ENCODE assay signal across 28 cellular contexts in the genomic region with DNA sequence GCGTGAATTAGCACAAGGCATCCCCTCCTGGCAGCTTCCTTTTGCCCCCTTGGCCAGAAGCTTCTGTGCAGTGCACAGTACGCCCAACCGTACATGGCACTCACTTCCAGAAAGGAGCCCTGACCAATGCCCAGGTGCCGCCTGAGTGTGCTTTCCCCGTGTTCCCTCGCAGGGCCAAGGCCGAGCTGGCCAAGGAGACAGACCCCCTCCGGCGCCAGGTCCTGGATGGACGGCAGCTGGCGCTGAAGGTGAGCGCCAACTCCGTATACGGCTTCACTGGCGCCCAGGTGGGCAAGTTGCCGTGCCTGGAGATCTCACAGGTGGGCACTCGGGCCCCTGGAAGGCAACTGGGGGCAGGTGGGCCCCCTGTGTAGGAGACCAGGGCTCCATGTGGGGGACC. TPM values are rescaled to one million over a fixed set of nuclear protein-coding genes. Genes with fewer than 3 reads are reported as not detected.
"Had no signal": no experiment of that assay in that cellular context is flagged by ENCODE, and none has a peak within 500 bp of the region (broad histone marks: within the 10 kb centered on the region; RNA-seq: fewer than 3 reads in every experiment).

No MANE protein-coding gene starts in this region.

- H3K9me3 Mint-ChIP-seq: natural killer cell treated with Interleukin-12 subunit alpha and Interleukin-12 subunit beta and Interleukin-15 and Interleukin-18, amount 100 ng/mL, for 72 hours; nephron progenitor cell; neural crest cell; stimulated activated effector memory CD8-positive, alpha-beta T cell treated with anti-CD3 and anti-CD28 coated beads, Interleukin-12 subunit alpha, Interleukin-12 subunit beta, amount 100 ng/mL, for 72 hours; stimulated activated naive B cell treated with anti-CD40 and anti-IgM and Interleukin-4, amounts not matched to agents 10 μg/mL and 1 μg/mL and 100 μg/mL, for 72 hours; stimulated activated naive CD8-positive, alpha-beta T cell treated with anti-CD3 and anti-CD28 coated beads, Interleukin-15, Interleukin-2, amounts not matched to agents 100 ng/mL and 50 ng/mL, for 24 hours had no signal

- H3K36me3 Mint-ChIP-seq: natural killer cell treated with Interleukin-12 subunit alpha and Interleukin-12 subunit beta and Interleukin-15 and Interleukin-18, amount 100 ng/mL, for 72 hours had no signal

- H3K4me1 Mint-ChIP-seq: stimulated activated effector memory CD8-positive, alpha-beta T cell treated with anti-CD3 and anti-CD28 coated beads, Interleukin-12 subunit alpha, Interleukin-12 subunit beta, amount 100 ng/mL, for 72 hours had no signal

- H3K4me3 ChIP-seq: ovary, psoas muscle, right lobe of liver, sigmoid colon, stomach, thoracic aorta, thyroid gland, tibial nerve, upper lobe of left lung, vagina had no signal

- H3K4me3 Mint-ChIP-seq: natural killer cell treated with Interleukin-12 subunit alpha and Interleukin-12 subunit beta and Interleukin-15 and Interleukin-18, amount 100 ng/mL, for 72 hours; nephron progenitor cell; neural crest cell; stimulated activated effector memory CD8-positive, alpha-beta T cell treated with anti-CD3 and anti-CD28 coated beads, Interleukin-12 subunit alpha, Interleukin-12 subunit beta, amount 100 ng/mL, for 72 hours; stimulated activated naive B cell treated with anti-CD40 and anti-IgM and Interleukin-4, amounts not matched to agents 10 μg/mL and 1 μg/mL and 100 μg/mL, for 72 hours; stimulated activated naive CD8-positive, alpha-beta T cell treated with anti-CD3 and anti-CD28 coated beads, Interleukin-15, Interleukin-2, amounts not matched to agents 100 ng/mL and 50 ng/mL, for 24 hours had no signal

- H3K36me3 ChIP-seq: ovary, right lobe of liver, thyroid gland had no signal

- H3K4me1 ChIP-seq: parathyroid adenoma, psoas muscle, right lobe of liver, sigmoid colon, stomach, thyroid gland, tibial nerve, upper lobe of left lung, vagina had no signal

- H3K9me3 ChIP-seq: ovary, psoas muscle, right lobe of liver, sigmoid colon, stomach, thoracic aorta, thyroid gland, tibial nerve, upper lobe of left lung, vagina had no signal

- DNase-seq: nephron progenitor cell; occipital lobe; ovary; posterior cingulate gyrus; psoas muscle; right cardiac atrium; right lobe of liver; sigmoid colon; small intestine; stimulated activated CD4-positive, alpha-beta T cell treated with anti-CD3 and anti-CD28 coated beads, Interleukin-15, amount 100 ng/mL, for 24 hours; stimulated activated CD4-positive, alpha-beta T cell treated with anti-CD3 and anti-CD28 coated beads, Interleukin-2, amount 100 ng/mL, for 24 hours; stimulated activated CD4-positive, alpha-beta T cell treated with anti-CD3 and anti-CD28 coated beads, Interleukin-2, amount 100 ng/mL, for 48 hours; stimulated activated CD4-positive, alpha-beta T cell treated with anti-CD3 and anti-CD28 coated beads, Interleukin-4, amount 100 ng/mL, for 24 hours; stimulated activated naive B cell treated with anti-CD40 and anti-IgM and Interleukin-4, amounts not matched to agents 10 μg/mL and 1 μg/mL and 100 μg/mL, for 72 hours; stimulated activated naive CD4-positive, alpha-beta T cell treated with Interleukin-2 at 50 U/mL for 16 hours; stomach; thyroid gland; trophoblast cell had no signal

- H3K27me3 Mint-ChIP-seq: natural killer cell treated with Interleukin-12 subunit alpha and Interleukin-12 subunit beta and Interleukin-15 and Interleukin-18, amount 100 ng/mL, for 72 hours; progenitor cell of endocrine pancreas; stimulated activated naive B cell treated with anti-CD40 and anti-IgM and Interleukin-4, amounts not matched to agents 10 μg/mL and 1 μg/mL and 100 μg/mL, for 72 hours; stimulated activated naive CD8-positive, alpha-beta T cell treated with anti-CD3 and anti-CD28 coated beads, Interleukin-15, Interleukin-2, amounts not matched to agents 100 ng/mL and 50 ng/mL, for 24 hours had no signal

- H3K27ac Mint-ChIP-seq: natural killer cell treated with Interleukin-12 subunit alpha and Interleukin-12 subunit beta and Interleukin-15 and Interleukin-18, amount 100 ng/mL, for 72 hours; nephron progenitor cell; progenitor cell of endocrine pancreas; stimulated activated effector memory CD8-positive, alpha-beta T cell treated with anti-CD3 and anti-CD28 coated beads, Interleukin-12 subunit alpha, Interleukin-12 subunit beta, amount 100 ng/mL, for 72 hours; stimulated activated naive B cell treated with anti-CD40 and anti-IgM and Interleukin-4, amounts not matched to agents 10 μg/mL and 1 μg/mL and 100 μg/mL, for 72 hours; stimulated activated naive CD8-positive, alpha-beta T cell treated with anti-CD3 and anti-CD28 coated beads, Interleukin-15, Interleukin-2, amounts not matched to agents 100 ng/mL and 50 ng/mL, for 24 hours had no signal

- H3K27ac ChIP-seq: ovary, parathyroid adenoma, psoas muscle, right lobe of liver, sigmoid colon, stomach, thoracic aorta, thyroid gland, tibial nerve, upper lobe of left lung, vagina had no signal

RNA-seq across cellular contexts. Expression of gene MYBPC2, which starts 23.3 kb away (rescaled TPM):
- polyA plus RNA-seq: right cardiac atrium had no signal
